Comparison of ENCODE assay signal across 29 cellular contexts in genomic region chr9:28365736-28366135, GRCh38.
DNase-seq lines count a peak whose midpoint lies in the region; ATAC-seq, FAIRE-seq and TF ChIP-seq lines count a peak whose summit lies in the region.
"Had no signal": no experiment of that assay in that cellular context is flagged by ENCODE, and none has a peak within 500 bp of the region (broad histone marks: within the 10 kb centered on the region; RNA-seq: fewer than 3 reads in every experiment).

No MANE protein-coding gene starts in this region.

- H3K4ac ChIP-seq in mesenchymal stem cell (ENCODE audit: low read depth in 1 of 2, low read length in 2 of 2), result no peak overlapping the region

- H3K27me3 Mint-ChIP-seq in endodermal cell (ENCODE audit: insufficient read depth), result no peaks in the 10 kb centered on the region
- H3K27me3 Mint-ChIP-seq: activated CD4-positive, alpha-beta memory T cell treated with anti-CD3 and anti-CD28 coated beads for 36 hours; T-helper 17 cell had no signal

- no peak for TF ChIP-seq POLR2A in erythroblast (IDR thresholded peaks at IDR 0.05; ENCODE audit: low read length)

- no peak for FAIRE-seq in kidney (lab: Jason Lieb, UNC)
- FAIRE-seq: endothelial cell of umbilical vein had no signal

- TF ChIP-seq CTCF in endodermal cell (conservative IDR thresholded peaks at IDR 0.05) (no peak), kidney (IDR thresholded peaks at IDR 0.05; ENCODE audit: borderline replicate concordance, extremely low read depth, insufficient read depth) (no peak)

- H3K4me3 ChIP-seq in endodermal cell (ENCODE audit: low read length), result no peak overlapping the region
- H3K4me3 ChIP-seq in mesenchymal stem cell (ENCODE audit: insufficient read depth in 1 of 2, low read depth in 1 of 2, low read length in 2 of 2), result peak overlapping the region in 1 of 2 experiments; percentile 11
- no peak overlapping the region for H3K4me3 ChIP-seq in kidney (ENCODE audit: low read length in 2 of 2)
- no peak overlapping the region for H3K4me3 ChIP-seq in right cardiac atrium (ENCODE audit: low read length)
- H3K4me3 ChIP-seq: body of pancreas, dorsolateral prefrontal cortex, spleen, stomach, thyroid gland, uterus had no signal

- H4K8ac ChIP-seq in mesenchymal stem cell (ENCODE audit: low read length), result no peak overlapping the region

- H3K4me2 ChIP-seq in mesenchymal stem cell (ENCODE audit: low read length, poor library complexity, severe bottlenecking), result no peak overlapping the region

- H3K27ac ChIP-seq in endodermal cell (ENCODE audit: low read depth, low read length), result no peak overlapping the region
- H3K27ac ChIP-seq in mesenchymal stem cell (ENCODE audit: low read length, poor library complexity, severe bottlenecking), result no peak overlapping the region
- no peak overlapping the region for H3K27ac ChIP-seq in kidney (ENCODE audit: low read depth in 2 of 2, low read length in 2 of 2)
- no peak overlapping the region for H3K27ac ChIP-seq in right cardiac atrium (ENCODE audit: low read length)
- H3K27ac ChIP-seq: body of pancreas, dorsolateral prefrontal cortex, spleen, stomach, thyroid gland, uterus had no signal

- H3K27me3 ChIP-seq in endodermal cell (ENCODE audit: control insufficient read depth, insufficient read depth, low read length, poor library complexity, severe bottlenecking) (no peaks in the 10 kb centered on the region), mesenchymal stem cell (ENCODE audit: control insufficient read depth in 1 of 2, insufficient read depth in 1 of 2, low read length in 2 of 2) (no peaks in the 10 kb centered on the region), right cardiac atrium (ENCODE audit: control insufficient read depth, insufficient read depth) (no peaks in the 10 kb centered on the region)
- H3K27me3 ChIP-seq: body of pancreas, dorsolateral prefrontal cortex, spleen, stomach, thyroid gland, uterus had no signal

- H3K23ac ChIP-seq in mesenchymal stem cell (ENCODE audit: low read length in 2 of 2), result no peak overlapping the region

- intact Hi-C loops in kidney (cut with DNase I), result no loop called here
- intact Hi-C loops in right cardiac atrium (cut with DNase I), result no loop called here

- DNase-seq in COLO829 (ENCODE audit: low spot score), result peak; percentile 20
- peak; percentile 2 for DNase-seq in M059J (ENCODE audit: low read depth)
- no peak for DNase-seq in endodermal cell
- peak; percentile 20 for DNase-seq in mesenchymal stem cell
- DNase-seq in germinal center (ENCODE audit: low spot score), result no peak
- DNase-seq in kidney, result no peak
- DNase-seq in right cardiac atrium, result no peak
- no peak for DNase-seq in erythroblast (lab: John Stamatoyannopoulos, UW)
- DNase-seq: 8988T; activated CD4-positive, alpha-beta memory T cell treated with anti-CD3 and anti-CD28 coated beads for 36 hours; activated CD4-positive, CD25-positive, alpha-beta regulatory T cell treated with anti-CD3 and anti-CD28 coated beads, Interleukin-2, amount 50 U/mL, for 72 hours; activated CD8-positive, alpha-beta memory T cell treated with anti-CD3 and anti-CD28 coated beads, Interleukin-2, amount 50 U/mL, for 4 hours; activated naive CD4-positive, alpha-beta T cell; body of pancreas; DMS79 treated with DMSO at 0.1 percent for 48 hours; GF-D8; Karpas-422; NCI-H1417; NCI-H2081; NCI-H526; Right ventricle myocardium superior; spleen; stomach; T-helper 17 cell; thyroid gland; uterus had no signal

- no peak overlapping the region for H2BK15ac ChIP-seq in mesenchymal stem cell (ENCODE audit: low read depth, poor library complexity, severe bottlenecking)

- no peak overlapping the region for H2BK120ac ChIP-seq in mesenchymal stem cell (ENCODE audit: low read depth, low read length)

- no peak for ATAC-seq in right cardiac atrium
- ATAC-seq: body of pancreas, Panc1, T-helper 17 cell had no signal

- no peak overlapping the region for H3K9ac ChIP-seq in endodermal cell (ENCODE audit: extremely low read depth, low read length, poor library complexity, severe bottlenecking)
- peak overlapping the region; percentile 49 for H3K9ac ChIP-seq in mesenchymal stem cell (ENCODE audit: low read length)
- no peak overlapping the region for H3K9ac ChIP-seq in kidney (ENCODE audit: low read length in 2 of 2)

- no peaks in the 10 kb centered on the region for H3K4me1 ChIP-seq in endodermal cell (ENCODE audit: control insufficient read depth, insufficient read depth, low read length)
- H3K4me1 ChIP-seq in mesenchymal stem cell (ENCODE audit: control insufficient read depth, insufficient read depth, low read depth, low read length), result no peaks in the 10 kb centered on the region
- H3K4me1 ChIP-seq in kidney (ENCODE audit: control insufficient read depth in 1 of 2, insufficient read depth in 1 of 2, low read depth in 1 of 2, low read length in 2 of 2), result no peaks in the 10 kb centered on the region
- no peaks in the 10 kb centered on the region for H3K4me1 ChIP-seq in right cardiac atrium (ENCODE audit: control insufficient read depth, insufficient read depth, low read length)
- H3K4me1 ChIP-seq: body of pancreas, spleen, stomach, thyroid gland, uterus had no signal

- no peak overlapping the region for H2BK12ac ChIP-seq in mesenchymal stem cell (ENCODE audit: low read length in 2 of 2)

- no peak overlapping the region for H3K18ac ChIP-seq in mesenchymal stem cell (ENCODE audit: low read depth in 1 of 2, low read length in 2 of 2)

- no peaks in the 10 kb centered on the region for H3K9me3 ChIP-seq in endodermal cell (ENCODE audit: control insufficient read depth, low read length)
- no peaks in the 10 kb centered on the region for H3K9me3 ChIP-seq in mesenchymal stem cell (ENCODE audit: control insufficient read depth, low read length)
- H3K9me3 ChIP-seq in kidney (ENCODE audit: control insufficient read depth in 1 of 2, low read length in 2 of 2), result no peaks in the 10 kb centered on the region
- no peaks in the 10 kb centered on the region for H3K9me3 ChIP-seq in right cardiac atrium (ENCODE audit: control insufficient read depth, low read length)
- H3K9me3 ChIP-seq: body of pancreas, spleen, stomach, thyroid gland, uterus had no signal

- H3K36me3 ChIP-seq in endodermal cell (ENCODE audit: control insufficient read depth, insufficient read depth, low read length) (no peaks in the 10 kb centered on the region), mesenchymal stem cell (ENCODE audit: control insufficient read depth in 1 of 2, insufficient read depth in 2 of 2, low read depth in 1 of 2, low read length in 2 of 2) (no peaks in the 10 kb centered on the region), kidney (ENCODE audit: control insufficient read depth in 1 of 2, insufficient read depth in 2 of 2, low read length in 2 of 2) (no peaks in the 10 kb centered on the region)
- H3K36me3 ChIP-seq: spleen, stomach, thyroid gland, uterus had no signal

- H4K91ac ChIP-seq in mesenchymal stem cell (ENCODE audit: low read length), result no peak overlapping the region

- H3K4me1 Mint-ChIP-seq in endodermal cell, result peaks cover 14% of the 10 kb centered on the region
- H3K4me1 Mint-ChIP-seq: T-helper 17 cell had no signal

- H3K14ac ChIP-seq in mesenchymal stem cell (ENCODE audit: low read length in 2 of 2), result no peak overlapping the region

- H2BK5ac ChIP-seq in mesenchymal stem cell (ENCODE audit: low read depth, low read length, poor library complexity, severe bottlenecking), result no peak overlapping the region

- H3K79me1 ChIP-seq in mesenchymal stem cell (replicated peaks; ENCODE audit: low read length, poor library complexity, severe bottlenecking), result no peaks in the 10 kb centered on the region

- peak overlapping the region; percentile 76 for H3K27ac Mint-ChIP-seq in endodermal cell
- H3K27ac Mint-ChIP-seq: activated CD4-positive, alpha-beta memory T cell treated with anti-CD3 and anti-CD28 coated beads for 36 hours; T-helper 17 cell had no signal

- H3K9me3 Mint-ChIP-seq in endodermal cell, result no peaks in the 10 kb centered on the region
- H3K9me3 Mint-ChIP-seq: activated CD4-positive, alpha-beta memory T cell treated with anti-CD3 and anti-CD28 coated beads for 36 hours had no signal

- H3K36me3 Mint-ChIP-seq in endodermal cell (ENCODE audit: low read depth), result no peaks in the 10 kb centered on the region
- H3K36me3 Mint-ChIP-seq: activated CD4-positive, alpha-beta memory T cell treated with anti-CD3 and anti-CD28 coated beads for 36 hours had no signal

- H3K4me3 Mint-ChIP-seq in endodermal cell, result no peak overlapping the region
- H3K4me3 Mint-ChIP-seq: activated CD4-positive, alpha-beta memory T cell treated with anti-CD3 and anti-CD28 coated beads for 36 hours; T-helper 17 cell had no signal

- H2AFZ ChIP-seq in mesenchymal stem cell (ENCODE audit: low read depth, low read length), result no peak overlapping the region

- no peak overlapping the region for H2AK5ac ChIP-seq in mesenchymal stem cell (ENCODE audit: low read length, severe bottlenecking)

- WGBS in endodermal cell (ENCODE audit: insufficient coverage in 1 of 2, insufficient read length in 1 of 2), 2 experiments, result 93% methylated on average over 3 of the region's 3 CpGs; no CpG with 5 or more reads in 1 of the 2 experiments
- WGBS in mesenchymal stem cell, result 100% methylated on average over 2 of the region's 3 CpGs
- 89% methylated on average over 3 of the region's 3 CpGs for WGBS in right cardiac atrium

Comparison
In these comparisons a context has a peak if more than half of its experiments do, and no peak if none do; other contexts are left out.
1. DNase-seq: peak in COLO829 (single experiment), M059J (single experiment) and mesenchymal stem cell (single experiment); none in endodermal cell (single experiment), germinal center (single experiment), kidney (single experiment), right cardiac atrium (0 of 3) and erythroblast (0 of 2).